8 cellular contexts compared by ENCODE assay signal in the genomic region with DNA sequence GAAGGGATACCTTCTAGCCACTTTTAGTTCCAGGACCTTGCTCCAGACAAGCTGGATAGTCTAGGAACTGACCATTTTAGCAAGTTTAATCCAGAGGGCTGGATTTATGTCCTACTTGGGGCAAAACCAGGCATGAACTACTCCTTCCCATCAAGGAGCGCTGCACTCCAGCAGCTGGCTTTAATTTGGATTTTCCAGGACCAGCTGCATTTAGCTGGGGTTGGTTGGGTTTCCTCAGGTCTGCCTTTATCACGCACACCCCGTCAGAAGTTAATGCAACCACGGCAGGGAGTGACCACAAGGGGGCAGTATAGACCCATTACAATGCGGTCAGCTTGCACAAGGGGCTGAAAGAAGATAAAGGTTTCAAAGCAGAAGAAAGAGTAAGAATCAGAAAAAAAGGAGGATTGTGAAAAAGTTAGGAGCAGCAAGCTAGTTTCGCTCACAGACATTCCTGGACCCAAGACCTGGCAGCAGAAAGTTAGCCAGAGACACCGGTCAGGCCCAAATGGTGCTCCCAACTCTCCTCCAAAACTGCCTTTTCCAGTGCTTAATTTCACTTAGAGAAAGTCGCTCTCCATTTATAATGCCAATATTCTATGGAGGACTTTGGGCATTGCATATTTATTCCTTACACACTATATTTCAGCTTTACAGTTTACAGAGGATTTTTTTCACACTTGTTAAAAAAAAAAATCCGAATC. TPM values are rescaled to one million over a fixed set of nuclear protein-coding genes. Genes with fewer than 3 reads are reported as not detected.
DNase-seq lines count a peak whose midpoint lies in the region; ATAC-seq and TF ChIP-seq lines count a peak whose summit lies in the region.

No MANE protein-coding gene starts in this region.

- H3K4me1 ChIP-seq in DND-41 (ENCODE audit: insufficient read depth, low read length) (no peaks in the 10 kb centered on the region), OCI-LY3 (ENCODE audit: low read length) (no peaks in the 10 kb centered on the region)
- no peaks in the 10 kb centered on the region for H3K4me1 ChIP-seq in naive thymus-derived CD4-positive, alpha-beta T cell (ENCODE audit: control insufficient read depth in 2 of 2, insufficient read depth in 2 of 2, low read length in 2 of 2)

- H2AFZ ChIP-seq in DND-41 (ENCODE audit: low read depth, low read length) = no peak overlapping the region
- H2AFZ ChIP-seq in OCI-LY3 (ENCODE audit: low read depth, low read length) = no peak overlapping the region

- H3K9me3 ChIP-seq in DND-41 (ENCODE audit: insufficient read depth, low read length, severe bottlenecking) (no peaks in the 10 kb centered on the region), OCI-LY3 (ENCODE audit: insufficient read depth, low read length) (no peaks in the 10 kb centered on the region)
- no peaks in the 10 kb centered on the region for H3K9me3 ChIP-seq in naive thymus-derived CD4-positive, alpha-beta T cell (ENCODE audit: control insufficient read depth in 2 of 3, low read length in 3 of 3)

- peaks cover 0 to 16% (median 4%) of the 10 kb centered on the region in 7 donors for H3K4me1 Mint-ChIP-seq in naive thymus-derived CD4-positive, alpha-beta T cell

- no peak overlapping the region for H3K4me2 ChIP-seq in DND-41 (ENCODE audit: insufficient read depth, low read length)
- peak overlapping the region; percentile 10; the same call in 1 of the 2 replicates for H3K4me2 ChIP-seq in OCI-LY3 (ENCODE audit: low read length)

- no peaks in the 10 kb centered on the region for H3K9me3 Mint-ChIP-seq in naive thymus-derived CD4-positive, alpha-beta T cell

- POLR2A ChIA-PET in naive thymus-derived CD4-positive, alpha-beta T cell (lab: Charles Lee) = no interaction called here

- ATAC-seq in DND-41 (ENCODE audit: insufficient read depth, low read depth) = peak; percentile 95
- ATAC-seq in naive thymus-derived CD4-positive, alpha-beta T cell = peak; percentile 94
- ATAC-seq in HG03439 (IDR thresholded peaks at IDR 0.05; ENCODE audit: unreplicated experiment) = no peak

- H3K27ac Mint-ChIP-seq in naive thymus-derived CD4-positive, alpha-beta T cell = peak overlapping the region in 1 of 9 donors; percentile 36

- H4K20me1 ChIP-seq in DND-41 (ENCODE audit: insufficient read depth, low read length) = no peaks in the 10 kb centered on the region
- H4K20me1 ChIP-seq in OCI-LY3 (ENCODE audit: insufficient read depth, low read length) = no peaks in the 10 kb centered on the region

- no peak for TF ChIP-seq EP300 in Ishikawa (IDR thresholded peaks at IDR 0.05; ENCODE audit: borderline replicate concordance)

- intact Hi-C loops in naive thymus-derived CD4-positive, alpha-beta T cell (cut with micrococcal nuclease) = loop anchor here (1.0 to 10.0 kb wide), 5 partner anchors 12 to 749 kb away; partner anchors contain the start of genes BABAM2 (in 1 of the 2), FOSL2 (in 1 of the 2) and RBKS (in 1 of the 2)

- H3K27me3 ChIP-seq in DND-41 (ENCODE audit: insufficient read depth, low read length, poor library complexity) = no peaks in the 10 kb centered on the region
- no peaks in the 10 kb centered on the region for H3K27me3 ChIP-seq in OCI-LY3 (ENCODE audit: low read depth, low read length)
- no peaks in the 10 kb centered on the region for H3K27me3 ChIP-seq in naive thymus-derived CD4-positive, alpha-beta T cell (ENCODE audit: control insufficient read depth in 2 of 2, insufficient read depth in 2 of 2, low read length in 2 of 2)

- no peaks in the 10 kb centered on the region for H3K79me2 ChIP-seq in DND-41 (ENCODE audit: insufficient read depth, low read length)
- H3K79me2 ChIP-seq in OCI-LY3 (ENCODE audit: low read length) = no peaks in the 10 kb centered on the region

- H3K27me3 Mint-ChIP-seq in naive thymus-derived CD4-positive, alpha-beta T cell = no peaks in the 10 kb centered on the region

- H3K9ac ChIP-seq in DND-41 (ENCODE audit: low read depth, low read length) (no peak overlapping the region), OCI-LY3 (ENCODE audit: low read length) (no peak overlapping the region)

- CTCF ChIA-PET in naive thymus-derived CD4-positive, alpha-beta T cell (lab: Charles Lee) = interaction anchor here (0.5 to 2.1 kb wide), 10 partner anchors 9 to 1085 kb away, joined by 3 to 10 read pairs (median 4); no protein-coding TSS in a partner anchor

- H3K36me3 ChIP-seq in DND-41 (ENCODE audit: insufficient read depth, low read length) = no peaks in the 10 kb centered on the region
- no peaks in the 10 kb centered on the region for H3K36me3 ChIP-seq in OCI-LY3 (replicated peaks; ENCODE audit: low read depth, low read length)
- no peaks in the 10 kb centered on the region for H3K36me3 ChIP-seq in naive thymus-derived CD4-positive, alpha-beta T cell (ENCODE audit: control insufficient read depth in 2 of 3, insufficient read depth in 3 of 3, low read length in 3 of 3)

- no peak overlapping the region for H3K4me3 Mint-ChIP-seq in naive thymus-derived CD4-positive, alpha-beta T cell

- DNase-seq in DND-41 = peak; percentile 83
- peak; percentile 75 for DNase-seq in activated CD8-positive, alpha-beta memory T cell treated with anti-CD3 and anti-CD28 coated beads, Interleukin-2, amount 50 U/mL, for 24 hours (ENCODE audit: extremely low read depth)
- DNase-seq in epithelial cell of prostate (ENCODE audit: low read depth, low spot score) = no peak
- peak; percentile 59 to 83 (median 77) for DNase-seq in naive thymus-derived CD4-positive, alpha-beta T cell
- DNase-seq in stimulated activated CD8-positive, alpha-beta memory T cell treated with anti-CD3 and anti-CD28 coated beads, Interleukin-7, amount 100 ng/mL, for 24 hours (ENCODE audit: low read depth) = peak; percentile 77

- H3K4me3 ChIP-seq in DND-41 (ENCODE audit: low read depth in 1 of 2, low read length in 2 of 2) (no peak overlapping the region), OCI-LY3 (ENCODE audit: low read length) (no peak overlapping the region)
- no peak overlapping the region for H3K4me3 ChIP-seq in naive thymus-derived CD4-positive, alpha-beta T cell (ENCODE audit: low read length)

- H3K36me3 Mint-ChIP-seq in naive thymus-derived CD4-positive, alpha-beta T cell = no peaks in the 10 kb centered on the region

- TF ChIP-seq CTCF in DND-41 (IDR thresholded peaks at IDR 0.05; ENCODE audit: borderline replicate concordance, extremely low read depth, low read length, poor library complexity, severe bottlenecking) (peak; percentile 96), OCI-LY3 (IDR thresholded peaks at IDR 0.05; ENCODE audit: low read depth, low read length) (peak; percentile 96)

- H3K27ac ChIP-seq in DND-41 (ENCODE audit: low read length) (no peak overlapping the region), OCI-LY3 (ENCODE audit: low read length) (no peak overlapping the region), epithelial cell of prostate (peak overlapping the region; percentile 99)
- no peak overlapping the region for H3K27ac ChIP-seq in naive thymus-derived CD4-positive, alpha-beta T cell (ENCODE audit: low read depth, low read length)

- peak; percentile 87 for TF ChIP-seq RAD21 in Ishikawa (IDR thresholded peaks at IDR 0.05; ENCODE audit: low read depth)

TF ChIP-seq in Ishikawa, 13 proteins besides CTCF, POLR2A, EP300 and RAD21:
- no peak for TF ChIP-seq YY1 (IDR thresholded peaks at IDR 0.05; ENCODE audit: low read depth)
- TF ChIP-seq TEAD4 (IDR thresholded peaks at IDR 0.05) = no peak
- no peak for TF ChIP-seq MAX (IDR thresholded peaks at IDR 0.05)
- 0 out of 2 replicates have a peak, but pooled peaks have one; percentile 30 for TF ChIP-seq CEBPB (IDR thresholded peaks at IDR 0.05)
- TF ChIP-seq ZBTB7A (IDR thresholded peaks at IDR 0.05; ENCODE audit: low read depth) = no peak

RNA-seq across cellular contexts. Expression of gene SLC4A1AP, which starts 40.1 kb away (rescaled TPM):
- 10 to 100 TPM; 14.7 to 27.0 (median 23.2) TPM for total RNA-seq in naive thymus-derived CD4-positive, alpha-beta T cell
- 10 to 100 TPM; 28.7 to 37.6 TPM for polyA plus RNA-seq in naive thymus-derived CD4-positive, alpha-beta T cell

RNA-seq across cellular contexts. Expression of gene SUPT7L, which starts 40.4 kb away (rescaled TPM):
- total RNA-seq in naive thymus-derived CD4-positive, alpha-beta T cell = 10 to 100 TPM; 37.9 to 58.6 (median 46.5) TPM
- 10 to 100 TPM; 19.0 to 20.7 TPM for polyA plus RNA-seq in naive thymus-derived CD4-positive, alpha-beta T cell
